ENCODE assay signal across 21 cellular contexts in the genomic region with DNA sequence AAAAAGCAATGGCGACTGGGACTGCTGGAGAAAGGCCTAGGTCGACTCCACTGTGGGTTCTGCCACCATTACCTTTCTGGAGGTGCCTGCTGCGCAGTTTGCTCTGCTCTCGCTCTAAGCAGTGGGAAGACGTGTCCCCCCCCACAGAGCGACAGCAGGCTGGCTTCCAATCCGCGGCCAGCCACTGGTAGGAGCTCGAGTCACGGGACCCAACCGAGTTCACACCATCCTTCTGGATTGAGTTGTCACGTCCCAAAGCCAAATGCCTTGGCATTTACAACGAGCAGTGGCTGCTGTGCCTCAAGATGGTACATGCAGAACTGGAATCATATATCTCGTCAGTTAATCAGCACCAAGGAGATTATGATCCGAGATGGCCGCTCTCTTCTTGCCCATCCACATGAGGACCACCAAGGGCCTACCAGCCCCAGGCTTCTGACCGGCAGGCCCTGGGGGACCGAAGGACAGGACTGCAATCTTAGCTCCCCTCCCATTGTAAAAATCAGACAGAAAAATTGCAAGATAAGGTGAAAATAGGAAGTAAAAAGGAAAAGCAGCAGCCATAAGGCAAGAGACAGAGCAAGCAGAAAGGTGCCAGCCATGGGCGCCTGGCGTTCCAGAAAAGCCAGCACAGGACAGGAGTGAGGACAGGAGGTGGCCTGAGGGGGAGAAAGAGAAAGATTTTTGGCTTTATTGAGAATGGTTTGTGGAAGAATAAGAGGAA.
DNase-seq lines count a peak whose midpoint lies in the region; ATAC-seq, FAIRE-seq and TF ChIP-seq lines count a peak whose summit lies in the region.
"Had no signal": no experiment of that assay in that cellular context is flagged by ENCODE, and none has a peak within 500 bp of the region (broad histone marks: within the 10 kb centered on the region; RNA-seq: fewer than 3 reads in every experiment).

No MANE protein-coding gene starts in this region.

- H3K27ac ChIP-seq in HepG2 (ENCODE audit: extremely low read length, insufficient read depth, low read length): no peak overlapping the region
- H3K27ac ChIP-seq in right lobe of liver: no peak overlapping the region
- H3K27ac ChIP-seq in neural progenitor cell: no peak overlapping the region
- H3K27ac ChIP-seq: HL-60, parathyroid adenoma had no signal

- WGBS in HepG2 (ENCODE audit: low lambda C conversion rate): 88% methylated on average over 20 of the region's 20 CpGs
- 81% methylated on average over 13 of the region's 20 CpGs for WGBS in right lobe of liver (ENCODE audit: insufficient coverage, low coverage, low lambda C conversion rate, missing lambda C conversion rate)

- FAIRE-seq in HepG2 (lab: Jason Lieb, UNC): no peak
- FAIRE-seq: GM12878 had no signal

- H3K36me3 Mint-ChIP-seq in brain (peaks cover 13% of the 10 kb centered on the region), neural progenitor cell (peaks cover 23% of the 10 kb centered on the region)

- H4K20me1 ChIP-seq in HepG2 (ENCODE audit: insufficient read depth, low read length): no peaks in the 10 kb centered on the region
- H4K20me1 ChIP-seq in neural progenitor cell (ENCODE audit: low read depth): no peaks in the 10 kb centered on the region

- H3K9ac ChIP-seq in HepG2 (ENCODE audit: insufficient read depth, low read depth, low read length) (no peak overlapping the region), neural progenitor cell (no peak overlapping the region)
- H3K9ac ChIP-seq: parathyroid adenoma had no signal

- CTCF ChIA-PET in HepG2 (lab: Yijun Ruan, JAX; ENCODE audit: low intra/inter-chr PET ratio, low total read pairs): no interaction called here

- TF ChIP-seq CTCF in HepG2 (CRISPR knock-in tag; IDR thresholded peaks at IDR 0.05): no peak
- no peak for TF ChIP-seq CTCF in right lobe of liver (IDR thresholded peaks at IDR 0.05)
- no peak for TF ChIP-seq CTCF in brain (conservative IDR thresholded peaks at IDR 0.05)
- TF ChIP-seq CTCF in neural progenitor cell (IDR thresholded peaks at IDR 0.05): no peak

- no peaks in the 10 kb centered on the region for H3K27me3 ChIP-seq in HepG2 (ENCODE audit: control insufficient read depth in 1 of 2, insufficient read depth in 2 of 2, low read length in 2 of 2)
- H3K27me3 ChIP-seq in right lobe of liver: no peaks in the 10 kb centered on the region
- no peaks in the 10 kb centered on the region for H3K27me3 ChIP-seq in neural progenitor cell
- H3K27me3 ChIP-seq: heart left ventricle, tibial nerve had no signal

- H3K27ac Mint-ChIP-seq in brain (peak overlapping the region; percentile 4 to 96 (median 51)), neural progenitor cell (peak overlapping the region; percentile 40)
- H3K27ac Mint-ChIP-seq: endodermal cell, T-cell had no signal

- H3K4me3 Mint-ChIP-seq in brain (no peak overlapping the region), neural progenitor cell (no peak overlapping the region)
- H3K4me3 Mint-ChIP-seq: endodermal cell, IgD-negative memory B cell, T-cell had no signal

- H3F3A ChIP-seq in neural progenitor cell (ENCODE audit: low read depth): peaks cover 12% of the 10 kb centered on the region

- H3K27me3 Mint-ChIP-seq in brain: peaks cover 4% of the 10 kb centered on the region
- peaks cover 2% of the 10 kb centered on the region for H3K27me3 Mint-ChIP-seq in neural progenitor cell (ENCODE audit: insufficient read depth, low read depth)
- H3K27me3 Mint-ChIP-seq: IgD-negative memory B cell, T-cell had no signal

- POLR2A ChIA-PET in HepG2 (lab: Yijun Ruan, JAX): no interaction called here

- TF ChIP-seq EP300 in HepG2 (IDR thresholded peaks at IDR 0.05; ENCODE audit: low read depth in 2 of 2, low read length in 2 of 2) (no peak), HepG2 (CRISPR knock-in tag; IDR thresholded peaks at IDR 0.05; ENCODE audit: borderline replicate concordance) (no peak)

- H3K4me1 ChIP-seq in HepG2 (ENCODE audit: insufficient read depth, low read length): peaks cover 30% of the 10 kb centered on the region
- peaks cover 0 to 13% (median 0%) of the 10 kb centered on the region in 4 donors for H3K4me1 ChIP-seq in right lobe of liver
- H3K4me1 ChIP-seq in neural progenitor cell: peaks cover 14% of the 10 kb centered on the region

- intact Hi-C loops in HepG2 (cut with micrococcal nuclease; ENCODE audit: unreplicated experiment): loop anchor here (5.0 kb wide), 2 partner anchors 70 to 80 kb away; a partner anchor contains a TSS
- intact Hi-C loops in right lobe of liver (cut with DNase I): no loop called here

- H3K4me2 ChIP-seq in HepG2 (ENCODE audit: low read depth, low read length): no peak overlapping the region
- H3K4me2 ChIP-seq in neural progenitor cell: no peak overlapping the region

- peaks cover 30% of the 10 kb centered on the region for H3K4me1 Mint-ChIP-seq in brain
- peaks cover 16% of the 10 kb centered on the region for H3K4me1 Mint-ChIP-seq in neural progenitor cell
- H3K4me1 Mint-ChIP-seq: T-cell had no signal

- H3K9me3 ChIP-seq in HepG2 (ENCODE audit: low read length) (no peaks in the 10 kb centered on the region), right lobe of liver (no peaks in the 10 kb centered on the region), neural progenitor cell (ENCODE audit: low read depth) (no peaks in the 10 kb centered on the region)
- H3K9me3 ChIP-seq: heart left ventricle, tibial nerve had no signal

- H3K4me3 ChIP-seq in HepG2 (replicated peaks in 1 of 3; ENCODE audit: insufficient read depth in 1 of 3, low read depth in 2 of 3, low read length in 3 of 3) (no peak overlapping the region), right lobe of liver (no peak overlapping the region), neural progenitor cell (no peak overlapping the region)
- H3K4me3 ChIP-seq: GM12878, heart left ventricle, lung, tibial nerve had no signal

- H3K9me3 Mint-ChIP-seq in brain (peaks cover 0 to 2% (median 0%) of the 10 kb centered on the region in 5 experiments), neural progenitor cell (no peaks in the 10 kb centered on the region)
- H3K9me3 Mint-ChIP-seq: endodermal cell, IgD-negative memory B cell, immature natural killer cell, T-cell had no signal

- no peak for TF ChIP-seq RAD21 in HepG2 (CRISPR knock-in tag; IDR thresholded peaks at IDR 0.05)

- H2AFZ ChIP-seq in HepG2 (ENCODE audit: low read length) (no peak overlapping the region), neural progenitor cell (replicated peaks) (no peak overlapping the region)
- H2AFZ ChIP-seq: parathyroid adenoma had no signal

- TF ChIP-seq POLR2A in HepG2 (IDR thresholded peaks at IDR 0.05; ENCODE audit: insufficient read depth in 1 of 2, low read depth in 2 of 2, low read length in 2 of 2) (no peak), right lobe of liver (IDR thresholded peaks at IDR 0.05) (no peak)

- peaks cover 24 to 58% of the 10 kb centered on the region in 2 experiments for H3K36me3 ChIP-seq in HepG2 (replicated peaks in 1 of 2; ENCODE audit: control insufficient read depth in 1 of 2, insufficient read depth in 2 of 2, low read length in 2 of 2)
- peaks cover 0 to 31% (median 6%) of the 10 kb centered on the region in 4 donors for H3K36me3 ChIP-seq in right lobe of liver
- H3K36me3 ChIP-seq in neural progenitor cell: no peaks in the 10 kb centered on the region

- no TSS peak for BruUV-seq in HepG2 (replicated peaks; lab: Mats Ljungman, UMichigan)

- H3K79me2 ChIP-seq in HepG2 (ENCODE audit: insufficient read depth, low read length) (no peaks in the 10 kb centered on the region), neural progenitor cell (ENCODE audit: low read depth) (no peaks in the 10 kb centered on the region)
- H3K79me2 ChIP-seq: parathyroid adenoma had no signal

- ATAC-seq in HepG2 (no peak), right lobe of liver (no peak)
- ATAC-seq: GM12878, heart left ventricle, sciatic nerve, T-cell had no signal

- DNase-seq in HepG2 (ENCODE audit: low spot score) (no peak), right lobe of liver (no peak), neural progenitor cell (ENCODE audit: low spot score) (no peak), GM19238 (ENCODE audit: insufficient read length, low spot score) (no peak), NCI-H510A treated with DMSO at 0.1 percent for 48 hours (lab: John Stamatoyannopoulos, UW) (no peak), NCI-H1694 (lab: John Stamatoyannopoulos, UW) (no peak), DMS 273 (lab: John Stamatoyannopoulos, UW; ENCODE audit: unreplicated experiment) (no peak)
- DNase-seq: activated naive CD4-positive, alpha-beta T cell treated with Interleukin-2 at 50 U/mL for 16 hours; immature natural killer cell; stimulated activated naive CD4-positive, alpha-beta T cell; T-cell had no signal

- in situ Hi-C loops in HepG2 (cut with HindIII; ENCODE audit: extremely low pct_ligation_motif_present, low pct_unique_long_range_greater_than_20kb): no loop called here

TF ChIP-seq in HepG2, 621 proteins besides CTCF, POLR2A, EP300 and RAD21 (continues in another document):
- TF ChIP-seq SIN3B (IDR thresholded peaks at IDR 0.05; ENCODE audit: low read length) (no peak), ZNF549 (CRISPR knock-in tag; IDR thresholded peaks at IDR 0.05) (no peak), ZFP36L2 (CRISPR knock-in tag; IDR thresholded peaks at IDR 0.05) (no peak), GPN1 (CRISPR knock-in tag; IDR thresholded peaks at IDR 0.05; ENCODE audit: borderline replicate concordance) (no peak), JDP2 (CRISPR knock-in tag; IDR thresholded peaks at IDR 0.05; ENCODE audit: borderline replicate concordance) (no peak)
- TF ChIP-seq, protein P1, sequence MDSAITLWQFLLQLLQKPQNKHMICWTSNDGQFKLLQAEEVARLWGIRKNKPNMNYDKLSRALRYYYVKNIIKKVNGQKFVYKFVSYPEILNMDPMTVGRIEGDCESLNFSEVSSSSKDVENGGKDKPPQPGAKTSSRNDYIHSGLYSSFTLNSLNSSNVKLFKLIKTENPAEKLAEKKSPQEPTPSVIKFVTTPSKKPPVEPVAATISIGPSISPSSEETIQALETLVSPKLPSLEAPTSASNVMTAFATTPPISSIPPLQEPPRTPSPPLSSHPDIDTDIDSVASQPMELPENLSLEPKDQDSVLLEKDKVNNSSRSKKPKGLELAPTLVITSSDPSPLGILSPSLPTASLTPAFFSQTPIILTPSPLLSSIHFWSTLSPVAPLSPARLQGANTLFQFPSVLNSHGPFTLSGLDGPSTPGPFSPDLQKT (CRISPR knock-in tag; IDR thresholded peaks at IDR 0.05; ENCODE audit: borderline replicate concordance): no peak
